In the genomic region with DNA sequence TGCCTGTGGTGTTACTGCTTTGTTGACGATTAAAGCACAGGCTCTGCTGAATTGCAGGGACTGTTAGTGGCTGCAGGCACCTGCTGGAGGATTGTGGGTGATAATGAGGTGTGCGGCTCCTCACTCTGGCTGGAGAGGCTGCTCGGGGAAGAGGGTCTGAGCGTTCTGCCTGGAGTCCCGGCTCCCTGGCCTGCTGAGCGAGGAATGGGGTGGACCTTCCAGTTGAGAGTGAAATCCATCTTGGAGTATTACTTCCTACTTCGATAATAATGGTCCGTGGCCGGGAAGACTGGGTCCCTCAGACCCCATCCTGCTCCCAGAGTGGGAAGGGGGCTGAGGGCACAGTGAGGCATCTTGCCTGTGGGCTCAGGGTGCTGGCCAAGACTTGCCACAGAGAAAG, we compare ENCODE assay signal across 25 cellular contexts.
DNase-seq lines count a peak whose midpoint lies in the region; ATAC-seq and TF ChIP-seq lines count a peak whose summit lies in the region.
"Had no signal": no experiment of that assay in that cellular context is flagged by ENCODE, and none has a peak within 500 bp of the region (broad histone marks: within the 10 kb centered on the region; RNA-seq: fewer than 3 reads in every experiment).

No MANE protein-coding gene starts in this region.

- H3K4me3 ChIP-seq in DND-41 (ENCODE audit: low read depth in 1 of 2, low read length in 2 of 2): no peak overlapping the region
- H3K4me3 ChIP-seq in neuronal stem cell (ENCODE audit: low read length in 2 of 2): no peak overlapping the region
- H3K4me3 ChIP-seq: prostate gland, right lobe of liver had no signal

- H3K79me1 ChIP-seq in neuronal stem cell (ENCODE audit: low read depth, low read length): no peaks in the 10 kb centered on the region

- H3K23ac ChIP-seq in neuronal stem cell (ENCODE audit: low read depth, low read length, poor library complexity): no peak overlapping the region

- H3K79me2 ChIP-seq in DND-41 (ENCODE audit: insufficient read depth, low read length): no peaks in the 10 kb centered on the region

- H3K4ac ChIP-seq in neuronal stem cell (ENCODE audit: low read length): no peak overlapping the region

- H3K36me3 Mint-ChIP-seq in activated CD4-positive, alpha-beta T cell treated with anti-CD3 and anti-CD28 coated beads, Interleukin-2, amount 10 ng/mL, durations not matched to agents 7 days and 5 days (ENCODE audit: low read depth): no peaks in the 10 kb centered on the region
- no peaks in the 10 kb centered on the region for H3K36me3 Mint-ChIP-seq in brain
- H3K36me3 Mint-ChIP-seq: activated CD4-positive, alpha-beta memory T cell treated with anti-CD3 and anti-CD28 coated beads for 36 hours; mesothelial cell of epicardium; T-cell; type B pancreatic cell had no signal

- H3K9me3 ChIP-seq in DND-41 (ENCODE audit: insufficient read depth, low read length, severe bottlenecking) (no peaks in the 10 kb centered on the region), neuronal stem cell (replicated peaks in 1 of 2; ENCODE audit: control insufficient read depth in 2 of 2, insufficient read depth in 1 of 2, low read depth in 1 of 2, low read length in 2 of 2) (peaks cover 0 to 7% of the 10 kb centered on the region in 2 donors)
- H3K9me3 ChIP-seq: prostate gland, right lobe of liver had no signal

- H2BK5ac ChIP-seq in neuronal stem cell (ENCODE audit: low read length): no peak overlapping the region

- peak overlapping the region; percentile 74 for H3K18ac ChIP-seq in neuronal stem cell (ENCODE audit: low read length)

- DNase-seq in activated CD4-positive, alpha-beta T cell treated with anti-CD3 and anti-CD28 coated beads for 1 hour: peak; percentile 2
- DNase-seq in activated CD4-positive, alpha-beta T cell treated with anti-CD3 and anti-CD28 coated beads, Interleukin-2, amount 10 ng/mL, durations not matched to agents 7 days and 5 days: no peak
- DNase-seq in DND-41: peak; percentile 9
- no peak for DNase-seq in neuronal stem cell (ENCODE audit: low spot score)
- no peak for DNase-seq in activated naive CD4-positive, alpha-beta T cell (lab: John Stamatoyannopoulos, UW)
- no peak for DNase-seq in central memory CD4-positive, alpha-beta T cell
- no peak for DNase-seq in NCI-H82 (lab: John Stamatoyannopoulos, UW)
- DNase-seq: activated CD4-positive, alpha-beta memory T cell treated with anti-CD3 and anti-CD28 coated beads for 36 hours; activated CD4-positive, CD25-positive, alpha-beta regulatory T cell; activated naive CD4-positive, alpha-beta T cell treated with Interleukin-2 at 50 U/mL for 16 hours; CD4-positive, alpha-beta T cell; glutamatergic neuron; IMR-90; NCI-H1694; nucleus accumbens; RPMI8226; stimulated activated CD4-positive, alpha-beta T cell treated with anti-CD3 and anti-CD28 coated beads, Interleukin-2, amount 100 ng/mL, for 48 hours had no signal

- peak overlapping the region; percentile 81; the same call in 1 of the 2 replicates for H3K27ac ChIP-seq in DND-41 (ENCODE audit: low read length)
- H3K27ac ChIP-seq in neuronal stem cell (replicated peaks; ENCODE audit: low read length): no peak overlapping the region
- H3K27ac ChIP-seq: prostate gland, right lobe of liver had no signal

- H3K4me1 Mint-ChIP-seq in activated CD4-positive, alpha-beta T cell treated with anti-CD3 and anti-CD28 coated beads, Interleukin-2, amount 10 ng/mL, durations not matched to agents 7 days and 5 days: peaks cover 13% of the 10 kb centered on the region
- H3K4me1 Mint-ChIP-seq in brain: peaks cover 60% of the 10 kb centered on the region
- H3K4me1 Mint-ChIP-seq: mesothelial cell of epicardium had no signal

- peak overlapping the region; percentile 42 for H2BK15ac ChIP-seq in neuronal stem cell (ENCODE audit: low read length)

- TF ChIP-seq CTCF in DND-41 (IDR thresholded peaks at IDR 0.05; ENCODE audit: borderline replicate concordance, extremely low read depth, low read length, poor library complexity, severe bottlenecking): no peak
- TF ChIP-seq CTCF in brain (conservative IDR thresholded peaks at IDR 0.05): no peak

- no peak overlapping the region for H2BK12ac ChIP-seq in neuronal stem cell (ENCODE audit: low read length)

- no peaks in the 10 kb centered on the region for H3K27me3 ChIP-seq in DND-41 (ENCODE audit: insufficient read depth, low read length, poor library complexity)
- peaks cover 0 to 6% (median 0%) of the 10 kb centered on the region in 3 experiments for H3K27me3 ChIP-seq in neuronal stem cell (ENCODE audit: control insufficient read depth in 3 of 3, insufficient read depth in 3 of 3, low read depth in 1 of 3, low read length in 3 of 3)
- H3K27me3 ChIP-seq: right lobe of liver had no signal

- no peak for ATAC-seq in DND-41 (ENCODE audit: insufficient read depth, low read depth)
- ATAC-seq: right lobe of liver, T-cell had no signal

- H4K8ac ChIP-seq in neuronal stem cell (ENCODE audit: low read depth, low read length): no peak overlapping the region

- H4K91ac ChIP-seq in neuronal stem cell (ENCODE audit: low read depth, low read length, poor library complexity): no peak overlapping the region

- H4K20me1 ChIP-seq in DND-41 (ENCODE audit: insufficient read depth, low read length): no peaks in the 10 kb centered on the region

- POLR2A ChIA-PET in activated CD4-positive, alpha-beta T cell treated with anti-CD3 and anti-CD28 coated beads, Interleukin-2, amount 10 ng/mL, durations not matched to agents 7 days and 5 days (lab: Charles Lee): no interaction called here

- H3K4me2 ChIP-seq in DND-41 (ENCODE audit: insufficient read depth, low read length) (no peak overlapping the region), neuronal stem cell (ENCODE audit: insufficient read depth, low read length, poor library complexity, severe bottlenecking) (no peak overlapping the region)

- CTCF ChIA-PET in activated CD4-positive, alpha-beta T cell treated with anti-CD3 and anti-CD28 coated beads, Interleukin-2, amount 10 ng/mL, durations not matched to agents 7 days and 5 days (lab: Charles Lee): interaction anchor here (1.5 kb wide), 1 partner anchor 15 kb away, joined by 4 read pairs; no protein-coding TSS in a partner anchor

- H2AK5ac ChIP-seq in neuronal stem cell (ENCODE audit: low read depth, low read length): no peak overlapping the region

- H3K4me1 ChIP-seq in DND-41 (ENCODE audit: insufficient read depth, low read length): peaks cover 41% of the 10 kb centered on the region
- H3K4me1 ChIP-seq in neuronal stem cell (ENCODE audit: control insufficient read depth in 2 of 2, insufficient read depth in 1 of 2, low read depth in 1 of 2, low read length in 2 of 2): peaks cover 0 to 20% of the 10 kb centered on the region in 2 donors
- H3K4me1 ChIP-seq: prostate gland, right lobe of liver had no signal

- WGBS in neuronal stem cell (ENCODE audit: extremely low coverage in 2 of 2, insufficient read length in 2 of 2, insufficient replicate concordance in 1 of 2), 2 donors: no CpG with 5 or more reads among the region's 9 CpGs

- H2BK120ac ChIP-seq in neuronal stem cell (ENCODE audit: low read depth, low read length): no peak overlapping the region

- peaks cover 7% of the 10 kb centered on the region for H3K27me3 Mint-ChIP-seq in activated CD4-positive, alpha-beta T cell treated with anti-CD3 and anti-CD28 coated beads, Interleukin-2, amount 10 ng/mL, durations not matched to agents 7 days and 5 days
- H3K27me3 Mint-ChIP-seq in brain: peaks cover 7% of the 10 kb centered on the region
- H3K27me3 Mint-ChIP-seq: activated CD4-positive, alpha-beta memory T cell treated with anti-CD3 and anti-CD28 coated beads for 36 hours; CD4-positive, alpha-beta T cell; central memory CD8-positive, alpha-beta T cell; T-cell had no signal

- H3K14ac ChIP-seq in neuronal stem cell (ENCODE audit: low read length): no peak overlapping the region

- H3K9ac ChIP-seq in DND-41 (ENCODE audit: low read depth, low read length): no peak overlapping the region
- H3K9ac ChIP-seq in neuronal stem cell (ENCODE audit: low read depth, low read length, poor library complexity): no peak overlapping the region

- no peak overlapping the region for H3K27ac Mint-ChIP-seq in activated CD4-positive, alpha-beta T cell treated with anti-CD3 and anti-CD28 coated beads, Interleukin-2, amount 10 ng/mL, durations not matched to agents 7 days and 5 days
- peak overlapping the region in 3 of 5 experiments; percentile 27 to 76 (median 58) for H3K27ac Mint-ChIP-seq in brain
- H3K27ac Mint-ChIP-seq: activated CD4-positive, alpha-beta memory T cell treated with anti-CD3 and anti-CD28 coated beads for 36 hours; CD4-positive, alpha-beta T cell; dendritic cell treated with granulocyte-macrophage colony-stimulating factor and Interleukin-4, amounts not matched to agents 40 ng/mL and 50 ng/mL, for 4 days; mesothelial cell of epicardium; T-cell; type B pancreatic cell had no signal

- H3K36me3 ChIP-seq in DND-41 (ENCODE audit: insufficient read depth, low read length): no peaks in the 10 kb centered on the region
- H3K36me3 ChIP-seq in neuronal stem cell (replicated peaks in 1 of 2; ENCODE audit: control insufficient read depth in 2 of 2, insufficient read depth in 2 of 2, low read length in 2 of 2): no peaks in the 10 kb centered on the region
- H3K36me3 ChIP-seq: prostate gland, right lobe of liver had no signal

- H2AFZ ChIP-seq in DND-41 (ENCODE audit: low read depth, low read length): no peak overlapping the region; the same call in 1 of the 2 replicates
- no peak overlapping the region for H2AFZ ChIP-seq in neuronal stem cell (ENCODE audit: low read length)

- no peaks in the 10 kb centered on the region for H3K9me3 Mint-ChIP-seq in activated CD4-positive, alpha-beta T cell treated with anti-CD3 and anti-CD28 coated beads, Interleukin-2, amount 10 ng/mL, durations not matched to agents 7 days and 5 days
- peaks cover 0 to 14% (median 6%) of the 10 kb centered on the region in 5 experiments for H3K9me3 Mint-ChIP-seq in brain
- H3K9me3 Mint-ChIP-seq: activated CD4-positive, alpha-beta memory T cell treated with anti-CD3 and anti-CD28 coated beads for 36 hours; CD4-positive, alpha-beta T cell; central memory CD8-positive, alpha-beta T cell; dendritic cell treated with granulocyte-macrophage colony-stimulating factor and Interleukin-4, amounts not matched to agents 40 ng/mL and 50 ng/mL, for 4 days; mesothelial cell of epicardium; type B pancreatic cell had no signal

- no peak overlapping the region for H3K4me3 Mint-ChIP-seq in activated CD4-positive, alpha-beta T cell treated with anti-CD3 and anti-CD28 coated beads, Interleukin-2, amount 10 ng/mL, durations not matched to agents 7 days and 5 days
- no peak overlapping the region for H3K4me3 Mint-ChIP-seq in brain
- H3K4me3 Mint-ChIP-seq: activated CD4-positive, alpha-beta memory T cell treated with anti-CD3 and anti-CD28 coated beads for 36 hours; CD4-positive, alpha-beta T cell; central memory CD8-positive, alpha-beta T cell; dendritic cell treated with granulocyte-macrophage colony-stimulating factor and Interleukin-4, amounts not matched to agents 40 ng/mL and 50 ng/mL, for 4 days; mesothelial cell of epicardium; T-cell; type B pancreatic cell had no signal

Comparison
In these comparisons a context has a peak if more than half of its experiments do, and no peak if none do; other contexts are left out.
1. DNase-seq: peak in activated CD4-positive, alpha-beta T cell treated with anti-CD3 and anti-CD28 coated beads for 1 hour (single experiment) and DND-41 (single experiment); none in activated CD4-positive, alpha-beta T cell treated with anti-CD3 and anti-CD28 coated beads, Interleukin-2, amount 10 ng/mL, durations not matched to agents 7 days and 5 days (single experiment), neuronal stem cell (single experiment), activated naive CD4-positive, alpha-beta T cell (0 of 4), central memory CD4-positive, alpha-beta T cell (single experiment) and NCI-H82 (single experiment).